Comparison of ENCODE assay signal across 7 cellular contexts in the genomic region with DNA sequence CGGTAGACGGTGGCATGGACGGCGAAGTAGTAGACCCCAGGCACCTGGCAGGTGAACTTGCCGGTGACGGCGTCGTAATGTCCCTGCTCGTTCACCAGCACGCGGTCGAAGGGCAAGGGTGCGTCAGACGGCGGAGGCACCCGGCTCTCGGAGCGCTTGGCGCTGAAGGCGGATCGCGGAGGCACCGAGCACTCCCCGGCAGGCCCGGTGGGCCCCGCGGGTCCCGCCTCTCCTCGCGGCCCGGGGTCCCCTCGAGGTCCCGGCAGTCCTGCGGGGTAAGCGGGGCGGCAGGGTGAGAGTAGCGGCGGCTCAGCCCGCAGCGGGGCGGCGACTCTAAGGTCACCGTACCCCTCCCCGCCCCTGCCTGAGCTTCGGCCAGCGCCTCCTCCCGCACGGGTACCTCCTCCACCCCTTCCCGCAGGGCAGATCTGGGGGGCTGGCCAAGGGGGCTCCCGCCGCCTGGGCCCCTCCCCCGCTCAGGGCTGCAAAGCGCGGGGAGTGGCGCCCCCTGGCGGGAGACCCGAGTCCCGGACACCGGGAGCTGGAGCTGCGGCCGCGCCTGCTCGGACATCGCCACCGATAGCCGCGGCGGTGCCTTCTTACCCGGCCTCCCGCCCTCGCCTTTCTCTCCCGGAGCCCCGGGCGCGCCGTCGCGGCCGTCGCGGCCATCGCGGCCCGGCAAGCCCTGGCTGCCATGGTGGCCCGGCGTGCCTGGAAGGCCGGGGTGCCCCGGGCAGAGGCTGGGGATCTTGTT. TPM values are rescaled to one million over a fixed set of nuclear protein-coding genes. Genes with fewer than 3 reads are reported as not detected.
A peak's percentile ranks its signal among the peaks of the same experiment; 100 is the strongest.
DNase-seq lines count a peak whose midpoint lies in the region; ATAC-seq and TF ChIP-seq lines count a peak whose summit lies in the region.

No MANE protein-coding gene starts in this region.

- TF ChIP-seq CTCF in GM12872 (IDR thresholded peaks at IDR 0.05; ENCODE audit: insufficient read depth, low read depth, low read length) (peak; percentile 74), smooth muscle cell (IDR thresholded peaks at IDR 0.05; ENCODE audit: borderline replicate concordance, insufficient read depth, poor library complexity, severe bottlenecking) (peak; percentile 99)

- peak overlapping the region; percentile 98 for H3K4me2 ChIP-seq in smooth muscle cell

- peaks cover 43% of the 10 kb centered on the region for H3K4me1 ChIP-seq in smooth muscle cell (ENCODE audit: low read depth)

- WGBS in smooth muscle cell (ENCODE audit: low lambda C conversion rate), result 5% methylated on average over 67 of the region's 88 CpGs

- peaks cover 32% of the 10 kb centered on the region for H3K27me3 ChIP-seq in smooth muscle cell (ENCODE audit: low read depth)

- H3K27ac ChIP-seq in caudate nucleus (ENCODE audit: low read depth, low read length), result peak overlapping the region; percentile 89
- H3K27ac ChIP-seq in smooth muscle cell (ENCODE audit: low read depth), result no peak overlapping the region

- peaks cover 12% of the 10 kb centered on the region for H3K79me2 ChIP-seq in smooth muscle cell (ENCODE audit: low read depth)

- peak overlapping the region; percentile 66 for H3K4me3 ChIP-seq in smooth muscle cell

- ATAC-seq in HG03175 (IDR thresholded peaks at IDR 0.05; ENCODE audit: unreplicated experiment) (no peak), GM21786 (IDR thresholded peaks at IDR 0.05; ENCODE audit: unreplicated experiment) (no peak)

- H3K9me3 ChIP-seq in smooth muscle cell (replicated peaks; ENCODE audit: low read depth), result no peaks in the 10 kb centered on the region

- no peaks in the 10 kb centered on the region for H3K36me3 ChIP-seq in smooth muscle cell (ENCODE audit: low read depth)

- peak overlapping the region; percentile 87 for H2AFZ ChIP-seq in smooth muscle cell (ENCODE audit: low read depth)

- H3K9ac ChIP-seq in smooth muscle cell (ENCODE audit: low read depth), result peak overlapping the region; percentile 39

- no peaks in the 10 kb centered on the region for H4K20me1 ChIP-seq in smooth muscle cell (ENCODE audit: low read depth)

- DNase-seq in OCI-M1 (lab: John Stamatoyannopoulos, UW), result peak; percentile 69
- peak in 41 of 61 donors; percentile 26 to 76 (median 50) for DNase-seq in caudate nucleus (lab: John Stamatoyannopoulos, UW)
- DNase-seq in islet precursor cell, result peak; percentile 77
- no peak for DNase-seq in smooth muscle cell (lab: John Stamatoyannopoulos, UW; ENCODE audit: unreplicated experiment)

- H3F3A ChIP-seq in smooth muscle cell (ENCODE audit: low read depth), result peaks cover 13% of the 10 kb centered on the region

RNA-seq across cellular contexts. Expression of gene C1QTNF5, which starts 0.9 kb away (rescaled TPM):
- total RNA-seq in smooth muscle cell, result 1.4 and 7.0 TPM in 2 replicates
- 5.2 and 7.2 TPM in 2 replicates for polyA plus RNA-seq in smooth muscle cell

RNA-seq across cellular contexts. Expression of gene RNF26, which starts 5.4 kb away (rescaled TPM):
- 14.6 and 16.1 TPM in 2 replicates for total RNA-seq in smooth muscle cell
- 53.3 and 63.1 TPM in 2 replicates for polyA plus RNA-seq in smooth muscle cell

RNA-seq across cellular contexts. Expression of gene MFRP, which starts 6.7 kb away (rescaled TPM):
- not detected in 2 replicates for total RNA-seq in smooth muscle cell
- polyA plus RNA-seq in smooth muscle cell, result not detected in 2 replicates

RNA-seq across cellular contexts. Expression of gene MCAM, which starts 22.8 kb away (rescaled TPM):
- 138 and 160 TPM in 2 replicates for total RNA-seq in smooth muscle cell
- polyA plus RNA-seq in smooth muscle cell, result 30.7 and 32.1 TPM in 2 replicates

RNA-seq across cellular contexts. Expression of gene USP2, which starts 41.7 kb away (rescaled TPM):
- 1.4 and 1.8 TPM in 2 replicates for total RNA-seq in smooth muscle cell
- 0.25 and 2.5 TPM in 2 replicates for polyA plus RNA-seq in smooth muscle cell
